In the genomic region with DNA sequence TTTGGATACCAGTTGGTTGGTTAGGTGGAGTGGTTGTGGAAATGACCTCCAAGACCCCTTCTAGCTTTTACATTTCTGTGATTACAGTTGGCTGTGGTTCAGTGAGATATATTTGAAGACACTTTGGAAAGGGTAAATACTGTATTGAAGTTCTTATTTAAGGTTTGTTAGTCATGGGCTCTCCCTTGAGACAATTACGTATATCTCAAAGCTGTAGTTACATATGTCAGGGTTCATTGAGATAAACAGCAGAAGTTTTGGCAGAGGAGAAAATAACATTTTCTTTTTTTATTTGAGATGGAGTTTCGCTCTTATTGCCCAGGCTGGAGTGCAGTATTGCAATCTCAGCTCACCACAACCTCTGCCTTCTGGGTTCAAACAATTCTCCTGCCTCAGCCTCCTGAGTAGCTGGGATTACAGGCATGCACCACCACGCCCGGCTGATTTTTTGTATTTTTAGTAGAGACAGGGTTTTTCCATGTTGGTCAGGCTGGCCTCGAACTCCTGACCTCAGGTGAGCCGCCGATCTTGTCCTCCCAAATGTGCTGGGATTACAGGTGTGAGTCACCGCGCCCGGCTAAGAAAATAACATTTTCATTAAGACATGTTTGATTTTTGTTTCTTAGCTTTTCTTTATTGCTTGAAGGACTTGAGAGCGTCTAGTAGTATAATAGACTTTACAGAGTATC, we compare ENCODE assay signal across 2 cellular contexts.
TF ChIP-seq lines count a peak whose summit lies in the region.

No MANE protein-coding gene starts in this region.

TF ChIP-seq in SK-N-SH, 30 proteins besides CTCF, POLR2A, EP300 and RAD21 (continued from another document):
- TF ChIP-seq, protein P1, sequence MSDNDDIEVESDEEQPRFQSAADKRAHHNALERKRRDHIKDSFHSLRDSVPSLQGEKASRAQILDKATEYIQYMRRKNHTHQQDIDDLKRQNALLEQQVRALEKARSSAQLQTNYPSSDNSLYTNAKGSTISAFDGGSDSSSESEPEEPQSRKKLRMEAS (IDR thresholded peaks at IDR 0.05; ENCODE audit: low read depth), result no peak

TF ChIP-seq in SK-N-SH treated with all-trans-retinoic acid at 6 μM for 48 hours, 23 proteins besides CTCF, POLR2A, EP300 and RAD21 (continued from another document):
- TF ChIP-seq ZNF8 (CRISPR knock-in tag; IDR thresholded peaks at IDR 0.05) (no peak), GLIS3 (CRISPR knock-in tag; IDR thresholded peaks at IDR 0.05) (no peak), PPARA (CRISPR knock-in tag; IDR thresholded peaks at IDR 0.05; ENCODE audit: borderline replicate concordance) (no peak), OSR1 (CRISPR knock-in tag; IDR thresholded peaks at IDR 0.05) (no peak)
- TF ChIP-seq, protein P2, sequence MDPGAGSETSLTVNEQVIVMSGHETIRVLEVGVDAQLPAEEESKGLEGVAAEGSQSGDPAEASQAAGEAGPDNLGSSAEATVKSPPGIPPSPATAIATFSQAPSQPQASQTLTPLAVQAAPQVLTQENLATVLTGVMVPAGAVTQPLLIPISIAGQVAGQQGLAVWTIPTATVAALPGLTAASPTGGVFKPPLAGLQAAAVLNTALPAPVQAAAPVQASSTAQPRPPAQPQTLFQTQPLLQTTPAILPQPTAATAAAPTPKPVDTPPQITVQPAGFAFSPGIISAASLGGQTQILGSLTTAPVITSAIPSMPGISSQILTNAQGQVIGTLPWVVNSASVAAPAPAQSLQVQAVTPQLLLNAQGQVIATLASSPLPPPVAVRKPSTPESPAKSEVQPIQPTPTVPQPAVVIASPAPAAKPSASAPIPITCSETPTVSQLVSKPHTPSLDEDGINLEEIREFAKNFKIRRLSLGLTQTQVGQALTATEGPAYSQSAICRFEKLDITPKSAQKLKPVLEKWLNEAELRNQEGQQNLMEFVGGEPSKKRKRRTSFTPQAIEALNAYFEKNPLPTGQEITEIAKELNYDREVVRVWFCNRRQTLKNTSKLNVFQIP (CRISPR knock-in tag; IDR thresholded peaks at IDR 0.05; ENCODE audit: borderline replicate concordance, low read depth), result no peak
